Comparison of ENCODE assay signal across 8 cellular contexts in the genomic region with DNA sequence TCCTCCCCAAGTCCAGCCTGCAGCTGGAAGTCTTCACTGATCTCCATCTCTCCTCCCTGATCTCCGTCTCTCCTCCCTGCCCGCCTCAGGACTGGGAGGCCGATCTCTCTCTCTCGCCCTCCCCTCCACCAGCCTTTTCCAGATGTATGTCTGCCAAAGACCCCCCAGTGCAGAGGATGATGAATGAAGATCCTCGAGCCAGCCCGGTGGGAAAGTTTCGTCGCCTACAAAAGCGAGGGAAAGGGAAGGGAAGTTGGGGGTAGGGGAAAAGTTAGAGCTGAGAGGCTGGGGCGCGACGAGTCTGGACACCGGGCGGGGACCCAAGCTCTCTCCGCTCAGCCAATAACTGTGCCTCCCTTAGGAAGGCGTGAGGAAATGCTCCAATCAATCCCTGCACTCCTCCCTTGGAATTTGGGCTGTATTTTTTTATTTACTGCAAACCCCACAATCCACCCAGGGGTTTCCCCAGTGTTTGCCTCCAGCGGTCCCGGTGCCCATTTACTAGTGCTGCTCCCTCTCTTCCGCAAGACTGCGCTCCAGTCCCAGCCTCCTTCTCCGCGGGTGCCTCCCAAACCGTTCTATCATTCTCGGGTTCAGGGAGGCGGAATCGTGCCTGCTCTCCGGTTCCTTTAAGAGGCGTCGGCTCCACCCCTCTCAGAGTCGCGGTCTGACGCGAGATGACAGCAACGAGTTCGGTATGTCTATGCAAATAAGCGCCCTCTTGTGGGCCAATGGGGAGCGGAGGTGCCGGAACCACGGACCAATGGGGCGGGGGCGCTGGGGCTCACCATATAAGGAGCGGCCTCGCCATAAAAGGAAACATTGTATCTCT. TPM values are rescaled to one million over a fixed set of nuclear protein-coding genes. Genes with fewer than 3 reads are reported as not detected.
DNase-seq lines count a peak whose midpoint lies in the region; ATAC-seq lines count a peak whose summit lies in the region.

Gene SRF, plus strand, starts transcription at position 818 of the 832 bp plus-strand sequence. CDS start 388 bp downstream, outside the sequence.

- DNase-seq in CD4-positive, alpha-beta memory T cell = peak; percentile 98 to 100 (median 98)
- DNase-seq in HS-27A (ENCODE audit: low read depth) = peak; percentile 99
- peak; percentile 96 for DNase-seq in NK-92 (lab: John Stamatoyannopoulos, UW; ENCODE audit: unreplicated experiment)
- DNase-seq in activated CD8-positive, alpha-beta memory T cell treated with anti-CD3 and anti-CD28 coated beads for 1 hour (ENCODE audit: extremely low read depth in 1 of 2, low read depth in 1 of 2) = peak; percentile 96 to 99
- peak; percentile 98 to 99 (median 98) for DNase-seq in effector memory CD4-positive, alpha-beta T cell
- DNase-seq in lung microvascular endothelial cell (ENCODE audit: low read depth in 2 of 2) = peak; percentile 99
- DNase-seq in stimulated activated CD4-positive, alpha-beta T cell treated with anti-CD3 and anti-CD28 coated beads, TNF-alpha, amount 100 ng/mL, for 48 hours (ENCODE audit: low read depth in 3 of 3) = peak; percentile 97 to 98 (median 98)

- no peaks in the 10 kb centered on the region for H3K9me3 Mint-ChIP-seq in CD4-positive, alpha-beta memory T cell

- H3K4me3 Mint-ChIP-seq in CD4-positive, alpha-beta memory T cell = peak within 1 kb of the TSS; percentile 93 to 99 (median 94)

- peaks cover 29 to 48% (median 38%) of the 10 kb centered on the region in 4 donors for H3K4me1 Mint-ChIP-seq in CD4-positive, alpha-beta memory T cell

- H3K36me3 Mint-ChIP-seq in CD4-positive, alpha-beta memory T cell = peaks cover 10 to 17% of the 10 kb centered on the region in 2 donors

- H3K36me3 ChIP-seq in CD4-positive, alpha-beta memory T cell (ENCODE audit: insufficient read depth, low read length) = peaks cover 7% of the 10 kb centered on the region
- H3K36me3 ChIP-seq in effector memory CD4-positive, alpha-beta T cell (ENCODE audit: control insufficient read depth, insufficient read depth, low read length) = peaks cover under 1% of the 10 kb centered on the region

- H3K27ac Mint-ChIP-seq in CD4-positive, alpha-beta memory T cell = peak within 1 kb of the TSS; percentile 93 to 99 (median 97)

- CTCF ChIA-PET in CD4-positive, alpha-beta memory T cell (lab: Charles Lee; ENCODE audit: partially characterized antibody) = interaction anchor here (0.6 to 1.3 kb wide), 3 partner anchors 9 to 54 kb away, joined by 3 to 5 read pairs (median 3); no protein-coding TSS in a partner anchor

- intact Hi-C loops in CD4-positive, alpha-beta memory T cell (cut with micrococcal nuclease) = loop anchor here (1.0 to 10.0 kb wide), 15 partner anchors 28 to 1386 kb away; partner anchors contain the start of genes BICRAL, CUL7, DNPH1 and KLC4

- peak within 1 kb of the TSS; percentile 83 for H3K27ac ChIP-seq in CD4-positive, alpha-beta memory T cell (ENCODE audit: low read depth, low read length)
- peak within 1 kb of the TSS; percentile 74 for H3K27ac ChIP-seq in effector memory CD4-positive, alpha-beta T cell (ENCODE audit: insufficient read depth, low read length, poor library complexity, severe bottlenecking)

- no peaks in the 10 kb centered on the region for H3K27me3 ChIP-seq in CD4-positive, alpha-beta memory T cell (ENCODE audit: insufficient read depth, low read length)
- H3K27me3 ChIP-seq in effector memory CD4-positive, alpha-beta T cell (replicated peaks; ENCODE audit: control insufficient read depth, insufficient read depth, low read length, poor library complexity, severe bottlenecking) = no peaks in the 10 kb centered on the region

- H3K4me1 ChIP-seq in CD4-positive, alpha-beta memory T cell (ENCODE audit: insufficient read depth, low read length) = peaks cover 41% of the 10 kb centered on the region
- peaks cover 30% of the 10 kb centered on the region for H3K4me1 ChIP-seq in effector memory CD4-positive, alpha-beta T cell (ENCODE audit: control insufficient read depth, insufficient read depth, low read length, poor library complexity, severe bottlenecking)

- ATAC-seq in GM19463 (IDR thresholded peaks at IDR 0.05; ENCODE audit: unreplicated experiment) = peak; percentile 59

- H3K27me3 Mint-ChIP-seq in CD4-positive, alpha-beta memory T cell = no peaks in the 10 kb centered on the region

- no peaks in the 10 kb centered on the region for H3K9me3 ChIP-seq in CD4-positive, alpha-beta memory T cell (ENCODE audit: control insufficient read depth in 1 of 2, low read length in 2 of 2)
- H3K9me3 ChIP-seq in effector memory CD4-positive, alpha-beta T cell (ENCODE audit: control insufficient read depth, low read length) = no peaks in the 10 kb centered on the region

- POLR2A ChIA-PET in CD4-positive, alpha-beta memory T cell (lab: Charles Lee; ENCODE audit: partially characterized antibody) = interaction anchor here (1.0 to 5.6 kb wide), 9 partner anchors 11 to 465 kb away, joined by 3 to 46 read pairs (median 13); partner anchors contain the start of genes CNPY3, CUL9, DNPH1 and MAD2L1BP

- peak within 1 kb of the TSS; percentile 81 for H3K4me3 ChIP-seq in CD4-positive, alpha-beta memory T cell (ENCODE audit: low read length in 2 of 2)
- peak within 1 kb of the TSS; percentile 65 for H3K4me3 ChIP-seq in effector memory CD4-positive, alpha-beta T cell (ENCODE audit: insufficient read depth, low read depth, low read length, poor library complexity, severe bottlenecking)

RNA-seq across cellular contexts. Expression of gene SRF, which starts in this region (rescaled TPM):
- 10 to 100 TPM; 23.7 to 25.0 TPM for total RNA-seq in CD4-positive, alpha-beta memory T cell
- 1 to 10 TPM; 2.3 to 7.5 TPM for polyA plus RNA-seq in CD4-positive, alpha-beta memory T cell
- total RNA-seq in lung microvascular endothelial cell = 8.3 and 12.7 TPM in 2 replicates

Comparison
In these comparisons a context has a peak if more than half of its experiments do, and no peak if none do; other contexts are left out.
1. Peak in every context shown above with its lines: DNase-seq, ATAC-seq, H3K4me3 ChIP-seq and H3K27ac ChIP-seq.